Comparison of ENCODE assay signal across 16 cellular contexts in the genomic region with DNA sequence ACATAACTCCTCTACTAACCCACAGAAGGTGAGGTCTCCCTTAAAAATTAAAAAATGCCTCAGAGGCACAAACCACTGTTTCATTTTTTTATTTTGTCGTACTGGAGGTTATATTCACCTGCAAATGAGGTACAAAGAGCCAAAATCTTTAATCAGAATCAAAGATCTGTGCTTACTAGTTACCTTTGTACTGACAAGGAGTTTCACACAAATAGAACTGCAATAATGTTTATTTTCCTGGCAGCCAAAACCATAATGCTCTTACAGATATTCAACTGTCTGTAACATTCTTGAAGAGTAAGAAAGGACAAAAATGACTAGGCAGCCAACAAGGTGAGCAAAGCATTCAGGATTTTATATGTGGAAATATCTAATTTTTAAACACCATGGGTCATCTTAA.
"Had no signal": no experiment of that assay in that cellular context is flagged by ENCODE, and none has a peak within 500 bp of the region (broad histone marks: within the 10 kb centered on the region; RNA-seq: fewer than 3 reads in every experiment).

No MANE protein-coding gene starts in this region.

- H3K4me3 ChIP-seq: PC-9, Peyer's patch, SJCRH30 had no signal

- H3K4me1 ChIP-seq: Peyer's patch, SJCRH30 had no signal

- FAIRE-seq: HTR-8/SVneo had no signal

- DNase-seq: KBM-7; MV-4-11; NCI-H1048; NCI-H1105; NCI-H1694; NCI-H187 treated with DMSO at 0.1 percent for 48 hours; NCI-H2029 treated with DMSO at 0.1 percent for 48 hours; NCI-H2227 treated with DMSO at 0.1 percent for 48 hours; NK-92 treated with Interleukin-12 subunit alpha and Interleukin-12 subunit beta, amount 100 ng/mL, for 24 hours; PC-9; Peyer's patch; SHP77 treated with DMSO at 0.1 percent for 48 hours had no signal

- ATAC-seq: Right ventricle myocardium inferior had no signal

- H3K9me3 ChIP-seq: Peyer's patch, SJCRH30 had no signal

- H3K36me3 ChIP-seq: Peyer's patch, SJCRH30 had no signal

- H3K27me3 ChIP-seq: Peyer's patch, SJCRH30 had no signal

- H3K27ac ChIP-seq: HL-60, PC-9, Peyer's patch, SJCRH30 had no signal
